Comparison of ENCODE assay signal across 10 cellular contexts in the genomic region with DNA sequence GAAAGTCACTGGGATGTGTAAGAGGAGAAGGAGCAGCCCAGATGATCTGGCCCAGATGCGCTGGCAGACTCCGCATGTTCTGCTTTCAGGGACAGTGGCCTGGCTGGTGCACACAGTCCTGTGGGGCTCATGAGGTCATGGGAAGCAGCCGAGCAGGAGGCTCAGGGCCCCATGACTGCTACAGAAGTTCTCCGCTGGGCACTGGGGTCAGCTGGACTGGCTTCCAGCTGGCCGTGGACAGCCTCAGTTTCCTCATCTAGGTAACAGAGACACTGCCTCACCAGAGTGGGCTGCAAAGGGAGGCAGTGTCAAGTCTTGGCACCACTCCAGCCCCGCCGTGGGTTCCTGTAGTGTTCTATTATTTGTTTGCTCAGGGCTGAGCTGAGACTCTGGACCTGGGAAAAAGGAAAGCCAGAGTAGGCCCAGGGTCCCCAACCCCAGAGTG. TPM values are rescaled to one million over a fixed set of nuclear protein-coding genes. Genes with fewer than 3 reads are reported as not detected.
DNase-seq lines count a peak whose midpoint lies in the region; ATAC-seq and TF ChIP-seq lines count a peak whose summit lies in the region.
"Had no signal": no experiment of that assay in that cellular context is flagged by ENCODE, and none has a peak within 500 bp of the region (broad histone marks: within the 10 kb centered on the region; RNA-seq: fewer than 3 reads in every experiment).

No MANE protein-coding gene starts in this region.

- H3K27me3 Mint-ChIP-seq in activated naive CD4-positive, alpha-beta T cell treated with anti-CD3 and anti-CD28 coated beads, Interleukin-2, amount 50 U/mL, for 24 hours, result no peaks in the 10 kb centered on the region
- H3K27me3 Mint-ChIP-seq in nephron (ENCODE audit: low read depth), result no peaks in the 10 kb centered on the region

- H3K36me3 Mint-ChIP-seq in activated naive CD4-positive, alpha-beta T cell treated with anti-CD3 and anti-CD28 coated beads, Interleukin-2, amount 50 U/mL, for 24 hours, result peaks cover 15% of the 10 kb centered on the region
- peaks cover 27% of the 10 kb centered on the region for H3K36me3 Mint-ChIP-seq in nephron (ENCODE audit: low read depth)

- H3K36me3 ChIP-seq in aorta (ENCODE audit: control insufficient read depth in 1 of 2, insufficient read depth in 2 of 2, low read length in 1 of 2), result peaks cover 0 to 2% of the 10 kb centered on the region in 2 donors

- H3K4me1 ChIP-seq in aorta (ENCODE audit: control insufficient read depth in 1 of 2, insufficient read depth in 2 of 2, low read length in 2 of 2), result peaks cover 4 to 6% of the 10 kb centered on the region in 2 donors

- H3K4me3 ChIP-seq in fibroblast of villous mesenchyme (ENCODE audit: low read depth, low read length) (no peak overlapping the region), aorta (ENCODE audit: low read length in 2 of 2) (no peak overlapping the region)

- DNase-seq in activated naive CD4-positive, alpha-beta T cell (lab: John Stamatoyannopoulos, UW), result no peak
- peak; percentile 89 for DNase-seq in fibroblast of villous mesenchyme (ENCODE audit: low read depth)
- DNase-seq in aorta, result peak; percentile 90 to 91
- DNase-seq in NCI-H2029 (lab: John Stamatoyannopoulos, UW), result no peak
- DNase-seq in stimulated activated CD4-positive, alpha-beta T cell treated with anti-CD3 and anti-CD28 coated beads, Interleukin-4, amount 100 ng/mL, for 24 hours, result no peak
- DNase-seq: mammary epithelial cell, NCI-H1417 treated with DMSO at 0.1 percent for 48 hours had no signal

- no peaks in the 10 kb centered on the region for H3K27me3 ChIP-seq in aorta (ENCODE audit: control insufficient read depth in 1 of 2, insufficient read depth in 2 of 2, low read length in 1 of 2)

- H3K4me3 Mint-ChIP-seq in activated naive CD4-positive, alpha-beta T cell treated with anti-CD3 and anti-CD28 coated beads, Interleukin-2, amount 50 U/mL, for 24 hours, result peak overlapping the region; percentile 77
- no peak overlapping the region for H3K4me3 Mint-ChIP-seq in nephron

- WGBS in aorta, 2 donors, result 8 to 11% methylated on average over 7 of the region's 7 CpGs

- no peaks in the 10 kb centered on the region for H3K9me3 Mint-ChIP-seq in activated naive CD4-positive, alpha-beta T cell treated with anti-CD3 and anti-CD28 coated beads, Interleukin-2, amount 50 U/mL, for 24 hours
- H3K9me3 Mint-ChIP-seq in nephron, result no peaks in the 10 kb centered on the region

- ATAC-seq in aorta (ENCODE audit: low FRiP score) (peak; percentile 85), GM18517 (IDR thresholded peaks at IDR 0.05; ENCODE audit: unreplicated experiment) (no peak)

- intact Hi-C loops in aorta (cut with DNase I), result loop anchor here in 1 of 2 donors (10.0 kb wide), 1 partner anchor 48 kb away; the partner anchor contains the start of gene MED15

- TF ChIP-seq CTCF in fibroblast of villous mesenchyme (IDR thresholded peaks at IDR 0.05; ENCODE audit: insufficient read depth, low read depth, low read length) (no peak), nephron (IDR thresholded peaks at IDR 0.05; ENCODE audit: unreplicated experiment in 3 of 3) (no peak)

- peaks cover 87% of the 10 kb centered on the region for H3K4me1 Mint-ChIP-seq in activated naive CD4-positive, alpha-beta T cell treated with anti-CD3 and anti-CD28 coated beads, Interleukin-2, amount 50 U/mL, for 24 hours
- H3K4me1 Mint-ChIP-seq in nephron, result peaks cover 60% of the 10 kb centered on the region

- H3K27ac ChIP-seq in aorta (ENCODE audit: low read depth in 1 of 2, low read length in 2 of 2), result peak overlapping the region; percentile 58 to 92

- peak overlapping the region; percentile 92 for H3K27ac Mint-ChIP-seq in activated naive CD4-positive, alpha-beta T cell treated with anti-CD3 and anti-CD28 coated beads, Interleukin-2, amount 50 U/mL, for 24 hours
- peak overlapping the region; percentile 98 to 100 (median 99) for H3K27ac Mint-ChIP-seq in nephron

- H3K9me3 ChIP-seq in aorta (ENCODE audit: control insufficient read depth, low read length), result no peaks in the 10 kb centered on the region

RNA-seq across cellular contexts. Expression of gene MED15, which starts 45.1 kb away (rescaled TPM):
- total RNA-seq in fibroblast of villous mesenchyme, result 37.0 and 51.0 TPM in 2 replicates
- 100 to 1,000 TPM in 1 of 2 donors, 10 to 100 TPM in 1; 93.7 to 119 TPM for total RNA-seq in aorta
- polyA plus RNA-seq in aorta, result 100 to 1,000 TPM in 1 of 2 donors, 10 to 100 TPM in 1; 23.5 to 100 TPM

RNA-seq across cellular contexts. Expression of gene KLHL22, which starts 56.9 kb away (rescaled TPM):
- 29.3 and 31.1 TPM in 2 replicates for total RNA-seq in fibroblast of villous mesenchyme
- 10 to 100 TPM; 19.1 to 29.9 TPM for total RNA-seq in aorta
- 10 to 100 TPM in 1 of 2 donors, 1 to 10 TPM in 1; 5.3 to 21.7 TPM for polyA plus RNA-seq in aorta

Comparison
In these comparisons a context has a peak if more than half of its experiments do, and no peak if none do; other contexts are left out.
1. DNase-seq: peak in fibroblast of villous mesenchyme (single experiment) and aorta (2 of 2); none in activated naive CD4-positive, alpha-beta T cell (0 of 4), NCI-H2029 (single experiment) and stimulated activated CD4-positive, alpha-beta T cell treated with anti-CD3 and anti-CD28 coated beads, Interleukin-4, amount 100 ng/mL, for 24 hours (single experiment).